Comparison of ENCODE assay signal across 26 cellular contexts in genomic region chr14:38505221-38506095, GRCh38.
DNase-seq lines count a peak whose midpoint lies in the region; ATAC-seq, FAIRE-seq and TF ChIP-seq lines count a peak whose summit lies in the region.
"Had no signal": no experiment of that assay in that cellular context is flagged by ENCODE, and none has a peak within 500 bp of the region (broad histone marks: within the 10 kb centered on the region; RNA-seq: fewer than 3 reads in every experiment).

No MANE protein-coding gene starts in this region.

- no peak overlapping the region for H3K4me3 Mint-ChIP-seq in natural killer cell
- H3K4me3 Mint-ChIP-seq: activated T-cell treated with anti-CD3 and anti-CD28 coated beads, Interleukin-2, amount 50 U/mL, for 4 hours; CD4-positive, alpha-beta memory T cell; memory B cell had no signal

- H3K27ac Mint-ChIP-seq in natural killer cell: no peak overlapping the region
- H3K27ac Mint-ChIP-seq: CD4-positive, alpha-beta memory T cell; memory B cell had no signal

- intact Hi-C loops in natural killer cell (cut with micrococcal nuclease): no loop called here

- no peak for FAIRE-seq in small intestine (lab: Jason Lieb, UNC)
- FAIRE-seq: GM12878, pancreas, urothelium cell line had no signal

- no peak overlapping the region for H3K27ac ChIP-seq in ACC112 (ENCODE audit: low read depth, low read length)
- no peak overlapping the region for H3K27ac ChIP-seq in small intestine (ENCODE audit: low read depth in 1 of 2, low read length in 1 of 2)
- H3K27ac ChIP-seq: epithelial cell of prostate, pancreas, Peyer's patch, sigmoid colon, SJSA1, suprapubic skin had no signal

- no peaks in the 10 kb centered on the region for H3K4me1 Mint-ChIP-seq in natural killer cell
- H3K4me1 Mint-ChIP-seq: CD4-positive, alpha-beta memory T cell; memory B cell had no signal

- DNase-seq in GM04504 (ENCODE audit: low read depth): peak; percentile 57
- DNase-seq in amniotic epithelial cell (ENCODE audit: low read depth): peak; percentile 42
- peak; percentile 10 for DNase-seq in iris pigment epithelial cell (ENCODE audit: low read depth)
- no peak for DNase-seq in natural killer cell
- no peak for DNase-seq in activated CD4-positive, alpha-beta T cell treated with anti-CD3 and anti-CD28 coated beads for 4 hours
- no peak for DNase-seq in small intestine
- DNase-seq: ACHN; activated naive CD4-positive, alpha-beta T cell treated with Interleukin-2 at 50 U/mL for 16 hours; activated T-cell treated with anti-CD3 and anti-CD28 coated beads, Interleukin-2, amount 50 U/mL, for 4 hours; CD4-positive, alpha-beta memory T cell; GF-D8; Kasumi-1; NCI-H1105; NCI-H2029 treated with DMSO at 0.1 percent for 48 hours; NK-92 treated with Interleukin-12 subunit alpha and Interleukin-12 subunit beta, amount 100 ng/mL, for 24 hours; pancreas; Peyer's patch; sigmoid colon had no signal

- no peaks in the 10 kb centered on the region for H3K9me3 ChIP-seq in small intestine (ENCODE audit: control insufficient read depth, low read depth)
- H3K9me3 ChIP-seq: pancreas, Peyer's patch, SJSA1, suprapubic skin had no signal

- no peaks in the 10 kb centered on the region for H3K79me2 ChIP-seq in ACC112 (ENCODE audit: control insufficient read depth, insufficient read depth, low read length, unreplicated experiment)

- H3K27me3 ChIP-seq in ACC112 (ENCODE audit: insufficient read depth, low read length) (no peaks in the 10 kb centered on the region), small intestine (ENCODE audit: control insufficient read depth in 2 of 2, insufficient read depth in 2 of 2, low read length in 2 of 2) (no peaks in the 10 kb centered on the region)
- H3K27me3 ChIP-seq: pancreas, Peyer's patch, sigmoid colon, SJSA1, suprapubic skin had no signal

- H3K4me3 ChIP-seq in ACC112 (ENCODE audit: low read depth, low read length): no peak overlapping the region
- no peak overlapping the region for H3K4me3 ChIP-seq in small intestine (ENCODE audit: low read depth in 1 of 2, low read length in 2 of 2)
- H3K4me3 ChIP-seq: GM12878, pancreas, Peyer's patch, sigmoid colon, SJSA1, suprapubic skin had no signal

- no peak for ATAC-seq in natural killer cell
- no peak for ATAC-seq in activated CD4-positive, CD25-positive, alpha-beta regulatory T cell treated with anti-CD3 and anti-CD28 coated beads, Interleukin-2, amount 50 U/mL, for 24 hours
- ATAC-seq: activated T-cell treated with anti-CD3 and anti-CD28 coated beads, Interleukin-2, amount 50 U/mL, for 4 hours; GM12878; pancreas had no signal

- no peak for TF ChIP-seq CTCF in natural killer cell (IDR thresholded peaks at IDR 0.05)

- H3K36me3 ChIP-seq in ACC112 (ENCODE audit: insufficient read depth, low read length): no peaks in the 10 kb centered on the region
- no peaks in the 10 kb centered on the region for H3K36me3 ChIP-seq in small intestine (ENCODE audit: control insufficient read depth in 2 of 2, insufficient read depth in 2 of 2, low read length in 2 of 2)
- H3K36me3 ChIP-seq: pancreas, Peyer's patch, sigmoid colon, SJSA1, suprapubic skin had no signal

- 19 to 30% (median 22%) methylated on average over 3 of the region's 3 CpGs for WGBS in small intestine, 3 donors

- peak overlapping the region; percentile 35 for H2AFZ ChIP-seq in ACC112 (ENCODE audit: low read length, unreplicated experiment)

- no peaks in the 10 kb centered on the region for H3K36me3 Mint-ChIP-seq in natural killer cell
- H3K36me3 Mint-ChIP-seq: CD4-positive, alpha-beta memory T cell; memory B cell had no signal

- no peaks in the 10 kb centered on the region for H3K27me3 Mint-ChIP-seq in natural killer cell (ENCODE audit: low read depth in 2 of 2)
- H3K27me3 Mint-ChIP-seq: memory B cell had no signal

- H3K9me3 Mint-ChIP-seq in natural killer cell: peaks cover 7% of the 10 kb centered on the region in 2 donors
- H3K9me3 Mint-ChIP-seq: activated T-cell treated with anti-CD3 and anti-CD28 coated beads, Interleukin-2, amount 50 U/mL, for 4 hours had no signal

- H3K4me1 ChIP-seq in ACC112 (ENCODE audit: control insufficient read depth, insufficient read depth, low read length, unreplicated experiment) (peaks cover 11% of the 10 kb centered on the region), small intestine (ENCODE audit: control insufficient read depth in 2 of 2, insufficient read depth in 1 of 2, low read depth in 1 of 2, low read length in 1 of 2) (no peaks in the 10 kb centered on the region)
- H3K4me1 ChIP-seq: pancreas, Peyer's patch, SJSA1, suprapubic skin had no signal

Comparison
In these comparisons a context has a peak if more than half of its experiments do, and no peak if none do; other contexts are left out.
1. DNase-seq: peak in GM04504 (single experiment), amniotic epithelial cell (single experiment) and iris pigment epithelial cell (single experiment); none in natural killer cell (single experiment), activated CD4-positive, alpha-beta T cell treated with anti-CD3 and anti-CD28 coated beads for 4 hours (0 of 2) and small intestine (single experiment).